In the genomic region with DNA sequence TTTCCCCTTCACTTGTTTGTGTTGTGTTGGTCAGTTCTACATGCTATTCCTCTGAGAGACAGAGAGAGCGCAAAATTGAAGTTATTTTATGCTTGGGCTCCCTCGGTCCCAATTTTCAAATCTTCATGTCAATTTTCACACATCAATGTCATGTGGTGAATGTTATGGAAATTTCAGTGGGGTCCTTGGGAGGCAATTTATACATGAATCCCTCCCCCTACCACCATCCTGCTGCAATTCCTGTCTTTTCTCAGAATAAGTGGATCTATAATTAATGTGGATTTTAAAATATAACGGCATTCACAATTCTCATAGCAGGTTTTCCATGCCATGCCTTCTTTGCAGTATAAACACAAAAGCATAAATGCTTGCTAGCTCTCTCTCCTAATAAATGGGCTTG, we compare ENCODE assay signal across 33 cellular contexts.
DNase-seq lines count a peak whose midpoint lies in the region; ATAC-seq, FAIRE-seq and TF ChIP-seq lines count a peak whose summit lies in the region.
"Had no signal": no experiment of that assay in that cellular context is flagged by ENCODE, and none has a peak within 500 bp of the region (broad histone marks: within the 10 kb centered on the region; RNA-seq: fewer than 3 reads in every experiment).

No MANE protein-coding gene starts in this region.

- TF ChIP-seq EP300 in K562 (IDR thresholded peaks at IDR 0.05; ENCODE audit: low read length) (no peak), neural cell (conservative IDR thresholded peaks at IDR 0.05; ENCODE audit: poor library complexity, severe bottlenecking) (peak; percentile 72)

- H2AFZ ChIP-seq in K562 (ENCODE audit: low read depth, low read length) = no peak overlapping the region
- H2AFZ ChIP-seq in neural cell (ENCODE audit: low read depth, low read length) = no peak overlapping the region

- FAIRE-seq in K562 (lab: Jason Lieb, UNC) = no peak
- FAIRE-seq: A204.1, A549, D721Med had no signal

- H3K4me2 ChIP-seq in K562 (ENCODE audit: insufficient read depth, low read length) (no peak overlapping the region), neural cell (ENCODE audit: low read length) (peak overlapping the region; percentile 25)
- H3K4me2 ChIP-seq: A549; BLaER1; BLaER1 treated with 17β-estradiol and CSF1 and Interleukin-3, amounts not matched to agents 10 nM and 100 nM had no signal

- no peak overlapping the region for H3K9ac ChIP-seq in K562 (ENCODE audit: insufficient read depth in 1 of 2, low read depth in 2 of 2, low read length in 2 of 2)
- H3K9ac ChIP-seq in neural cell (ENCODE audit: low read length) = no peak overlapping the region
- H3K9ac ChIP-seq: BLaER1; BLaER1 treated with 17β-estradiol and CSF1 and Interleukin-3, amounts not matched to agents 10 nM and 100 nM had no signal

- ATAC-seq in K562 (no peak), GM21737 (IDR thresholded peaks at IDR 0.05; ENCODE audit: unreplicated experiment) (no peak), HG02884 (IDR thresholded peaks at IDR 0.05; ENCODE audit: unreplicated experiment) (no peak), omental fat pad (ENCODE audit: low FRiP score) (no peak)
- ATAC-seq: A549; CD8-positive, alpha-beta T cell had no signal

- TF ChIP-seq POLR2A in K562 (conservative IDR thresholded peaks at IDR 0.05) = no peak

- intact Hi-C loops in K562 (cut with micrococcal nuclease) = no loop called here

- H3K36me3 ChIP-seq in K562 (ENCODE audit: control insufficient read depth, insufficient read depth, low read length) (no peaks in the 10 kb centered on the region), neural cell (ENCODE audit: insufficient read depth, low read length) (no peaks in the 10 kb centered on the region)
- H3K36me3 ChIP-seq: BE2C; BLaER1; BLaER1 treated with 17β-estradiol and CSF1 and Interleukin-3, amounts not matched to agents 10 nM and 100 nM had no signal

- no peak for TF ChIP-seq CTCF in K562 (IDR thresholded peaks at IDR 0.05 in 2 of 3, conservative IDR thresholded peaks at IDR 0.05 in 1 of 3; ENCODE audit: insufficient read depth in 2 of 3, low read depth in 1 of 3, low read length in 3 of 3)
- TF ChIP-seq CTCF in neural cell (IDR thresholded peaks at IDR 0.05; ENCODE audit: poor library complexity, severe bottlenecking) = no peak
- no peak for TF ChIP-seq CTCF in omental fat pad (IDR thresholded peaks at IDR 0.05)

- H3K4me1 ChIP-seq in K562 (replicated peaks in 1 of 2; ENCODE audit: control insufficient read depth in 2 of 2, insufficient read depth in 2 of 2, low read length in 2 of 2) = no peaks in the 10 kb centered on the region
- H3K4me1 ChIP-seq: A549, BE2C, Caco-2 had no signal

- CTCF ChIA-PET in K562 (lab: Yijun Ruan, JAX; ENCODE audit: low intra/inter-chr PET ratio) = no interaction called here

- 0% methylated on average over 3 of the region's 3 CpGs for WGBS in K562 (ENCODE audit: insufficient coverage, low coverage, missing lambda C conversion rate)

- H4K20me1 ChIP-seq in K562 (replicated peaks; ENCODE audit: control insufficient read depth, insufficient read depth, low read length) (no peaks in the 10 kb centered on the region), neural cell (ENCODE audit: insufficient read depth) (no peaks in the 10 kb centered on the region)
- H4K20me1 ChIP-seq: BLaER1; BLaER1 treated with 17β-estradiol and CSF1 and Interleukin-3, amounts not matched to agents 10 nM and 100 nM had no signal

- H3K27me3 ChIP-seq in K562 (ENCODE audit: control insufficient read depth in 2 of 2, insufficient read depth in 2 of 2, low read length in 2 of 2) (peaks cover 5 to 7% of the 10 kb centered on the region in 2 experiments; a peak in 4 of 5 replicates), neural cell (ENCODE audit: insufficient read depth, low read depth, low read length) (no peaks in the 10 kb centered on the region)
- H3K27me3 ChIP-seq: BE2C; BLaER1; BLaER1 treated with 17β-estradiol and CSF1 and Interleukin-3, amounts not matched to agents 10 nM and 100 nM had no signal

- in situ Hi-C loops in K562 (cut with MboI) = no loop called here

- H3K27ac ChIP-seq in K562 (ENCODE audit: extremely low read depth, low read depth, low read length) (no peak overlapping the region), neural cell (ENCODE audit: low read length) (peak overlapping the region; percentile 18)
- H3K27ac ChIP-seq: 22Rv1; A549; BLaER1; BLaER1 treated with 17β-estradiol and CSF1 and Interleukin-3, amounts not matched to agents 10 nM and 100 nM; C4-2B had no signal

- H3K79me2 ChIP-seq in K562 (ENCODE audit: control insufficient read depth, insufficient read depth, low read length) (no peaks in the 10 kb centered on the region), neural cell (replicated peaks; ENCODE audit: insufficient read depth, low read length) (no peaks in the 10 kb centered on the region)

- H3K9me1 ChIP-seq in K562 (ENCODE audit: control insufficient read depth, insufficient read depth, low read length) = no peaks in the 10 kb centered on the region

- H3K4me3 ChIP-seq in K562 (no peak overlapping the region), neural cell (ENCODE audit: low read length) (peak overlapping the region; percentile 15)
- H3K4me3 ChIP-seq: A549; BLaER1; BLaER1 treated with 17β-estradiol and CSF1 and Interleukin-3, amounts not matched to agents 10 nM and 100 nM had no signal

- no peaks in the 10 kb centered on the region for H3F3A ChIP-seq in neural cell (ENCODE audit: insufficient read depth, low read length, poor library complexity, severe bottlenecking)

- POLR2A ChIA-PET in K562 (lab: Yijun Ruan, JAX) = no interaction called here

- TF ChIP-seq RAD21 in K562 (CRISPR knock-in tag; conservative IDR thresholded peaks at IDR 0.05 in 1 of 2, IDR thresholded peaks at IDR 0.05 in 1 of 2) (no peak), neural cell (conservative IDR thresholded peaks at IDR 0.05) (no peak)

- no peaks in the 10 kb centered on the region for H3K9me2 ChIP-seq in neural cell (ENCODE audit: insufficient read depth, low read length)

- DNase-seq in K562 (ENCODE audit: extremely low read depth in 1 of 4, low spot score in 3 of 4) = no peak
- DNase-seq in retina = peak; percentile 30
- no peak for DNase-seq in omental fat pad (ENCODE audit: low spot score)
- DNase-seq: 8988T; ACHN; AML-193; BE2C; C1 segment of cervical spinal cord; Caco-2; Calu3; CD4-positive, alpha-beta memory T cell; CD4-positive, alpha-beta T cell; CD4-positive, CD25-positive, alpha-beta regulatory T cell; CD8-positive, alpha-beta memory T cell; CD8-positive, alpha-beta T cell; COR-L47; DMS 273 treated with DMSO at 0.1 percent for 48 hours; DMS153; DMS53; DMS79; DMS79 treated with DMSO at 0.1 percent for 48 hours; DND-41; EL had no signal

- BruUV-seq in K562 (replicated peaks; lab: Mats Ljungman, UMichigan) = no TSS peak

- no peaks in the 10 kb centered on the region for H3K9me3 ChIP-seq in K562 (replicated peaks; ENCODE audit: control insufficient read depth, insufficient read depth, low read depth, low read length)
- no peaks in the 10 kb centered on the region for H3K9me3 ChIP-seq in neural cell (ENCODE audit: low read length)
- H3K9me3 ChIP-seq: A549; BE2C; BLaER1; BLaER1 treated with 17β-estradiol and CSF1 and Interleukin-3, amounts not matched to agents 10 nM and 100 nM; Caco-2 had no signal

TF ChIP-seq in K562, 482 proteins besides CTCF, POLR2A, EP300 and RAD21:
- TF ChIP-seq CBX8 (IDR thresholded peaks at IDR 0.05; ENCODE audit: borderline replicate concordance, extremely low read depth, low read depth, low read length, poor library complexity, severe bottlenecking) (peak; percentile 30), POLR2AphosphoS5 (IDR thresholded peaks at IDR 0.05; ENCODE audit: control insufficient read depth, insufficient read depth, low read depth, low read length) (no peak), NFE2L1 (tag; IDR thresholded peaks at IDR 0.05; ENCODE audit: borderline replicate concordance, low read depth) (no peak), ZNF76 (CRISPR knock-in tag; IDR thresholded peaks at IDR 0.05; ENCODE audit: borderline replicate concordance) (no peak), ZNF507 (tag; conservative IDR thresholded peaks at IDR 0.05) (no peak), DMBX1 (CRISPR knock-in tag; IDR thresholded peaks at IDR 0.05; ENCODE audit: borderline replicate concordance) (no peak), NUFIP1 (IDR thresholded peaks at IDR 0.05; ENCODE audit: partially characterized antibody) (no peak)

TF ChIP-seq in neural cell, 6 proteins besides CTCF, POLR2A, EP300 and RAD21:
- peak; percentile 20 for TF ChIP-seq POLR2AphosphoS5 (IDR thresholded peaks at IDR 0.05)
- no peak for TF ChIP-seq MXI1 (conservative IDR thresholded peaks at IDR 0.05; ENCODE audit: poor library complexity, severe bottlenecking)
- TF ChIP-seq, protein P1, sequence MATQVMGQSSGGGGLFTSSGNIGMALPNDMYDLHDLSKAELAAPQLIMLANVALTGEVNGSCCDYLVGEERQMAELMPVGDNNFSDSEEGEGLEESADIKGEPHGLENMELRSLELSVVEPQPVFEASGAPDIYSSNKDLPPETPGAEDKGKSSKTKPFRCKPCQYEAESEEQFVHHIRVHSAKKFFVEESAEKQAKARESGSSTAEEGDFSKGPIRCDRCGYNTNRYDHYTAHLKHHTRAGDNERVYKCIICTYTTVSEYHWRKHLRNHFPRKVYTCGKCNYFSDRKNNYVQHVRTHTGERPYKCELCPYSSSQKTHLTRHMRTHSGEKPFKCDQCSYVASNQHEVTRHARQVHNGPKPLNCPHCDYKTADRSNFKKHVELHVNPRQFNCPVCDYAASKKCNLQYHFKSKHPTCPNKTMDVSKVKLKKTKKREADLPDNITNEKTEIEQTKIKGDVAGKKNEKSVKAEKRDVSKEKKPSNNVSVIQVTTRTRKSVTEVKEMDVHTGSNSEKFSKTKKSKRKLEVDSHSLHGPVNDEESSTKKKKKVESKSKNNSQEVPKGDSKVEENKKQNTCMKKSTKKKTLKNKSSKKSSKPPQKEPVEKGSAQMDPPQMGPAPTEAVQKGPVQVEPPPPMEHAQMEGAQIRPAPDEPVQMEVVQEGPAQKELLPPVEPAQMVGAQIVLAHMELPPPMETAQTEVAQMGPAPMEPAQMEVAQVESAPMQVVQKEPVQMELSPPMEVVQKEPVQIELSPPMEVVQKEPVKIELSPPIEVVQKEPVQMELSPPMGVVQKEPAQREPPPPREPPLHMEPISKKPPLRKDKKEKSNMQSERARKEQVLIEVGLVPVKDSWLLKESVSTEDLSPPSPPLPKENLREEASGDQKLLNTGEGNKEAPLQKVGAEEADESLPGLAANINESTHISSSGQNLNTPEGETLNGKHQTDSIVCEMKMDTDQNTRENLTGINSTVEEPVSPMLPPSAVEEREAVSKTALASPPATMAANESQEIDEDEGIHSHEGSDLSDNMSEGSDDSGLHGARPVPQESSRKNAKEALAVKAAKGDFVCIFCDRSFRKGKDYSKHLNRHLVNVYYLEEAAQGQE (IDR thresholded peaks at IDR 0.05; ENCODE audit: borderline replicate concordance) = peak; percentile 65
